ENCODE assay signal across 1 cellular context in genomic region chr1:205434738-205435137, GRCh38.
TF ChIP-seq lines count a peak whose summit lies in the region.

No MANE protein-coding gene starts in this region.

TF ChIP-seq in SK-N-SH treated with all-trans-retinoic acid at 6 μM for 48 hours, 23 proteins besides CTCF, POLR2A, EP300 and RAD21 (continued from another document):
- TF ChIP-seq CSRNP3 (CRISPR knock-in tag; IDR thresholded peaks at IDR 0.05) (no peak), TCF4 (CRISPR knock-in tag; IDR thresholded peaks at IDR 0.05; ENCODE audit: borderline replicate concordance) (0 out of 2 replicates have a peak, but pooled peaks have one; percentile 14), SNAI2 (CRISPR knock-in tag; IDR thresholded peaks at IDR 0.05) (no peak), GLIS3 (CRISPR knock-in tag; IDR thresholded peaks at IDR 0.05) (no peak), CREB5 (CRISPR knock-in tag; IDR thresholded peaks at IDR 0.05; ENCODE audit: low read depth) (no peak)
TF ChIP-seq in SK-N-SH treated with all-trans-retinoic acid at 6 μM for 48 hours: peak in this region for 1.
